ENCODE assay signal across 1 cellular context in the genomic region with DNA sequence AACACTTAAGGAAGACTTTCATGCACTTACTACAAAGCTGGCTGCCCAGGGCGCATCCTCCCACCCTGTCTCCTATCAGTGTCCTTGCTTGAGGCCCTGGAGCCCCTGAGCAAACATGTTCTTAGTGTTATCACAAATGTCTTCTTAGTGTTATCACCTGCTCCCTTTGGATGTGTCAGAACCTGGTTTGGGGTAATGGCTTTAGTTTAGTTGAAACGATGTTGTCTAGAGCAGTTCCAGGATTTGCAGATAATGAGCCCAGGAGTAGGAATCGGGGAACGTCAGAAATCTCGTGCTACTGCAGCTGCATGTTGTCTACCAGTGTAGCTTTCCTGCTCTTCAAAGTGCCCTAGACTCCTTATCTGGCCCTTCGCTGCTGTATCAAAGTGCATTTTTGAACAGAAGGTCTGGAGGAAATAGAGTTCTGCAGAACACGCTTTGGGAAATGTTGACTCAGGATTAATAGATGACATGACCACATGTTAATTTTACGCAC.
TF ChIP-seq lines count a peak whose summit lies in the region.

No MANE protein-coding gene starts in this region.

TF ChIP-seq in H1, 55 proteins besides CTCF, POLR2A, EP300 and RAD21:
- TF ChIP-seq SUZ12 (IDR thresholded peaks at IDR 0.05; ENCODE audit: low read length) (no peak), FOSL1 (IDR thresholded peaks at IDR 0.05; ENCODE audit: insufficient read depth, low read depth, low read length) (no peak), ZNF274 (IDR thresholded peaks at IDR 0.05; ENCODE audit: borderline replicate concordance, extremely low read depth, low read length) (no peak), KDM5A (IDR thresholded peaks at IDR 0.05; ENCODE audit: low read length) (no peak), TAF7 (optimal IDR thresholded peaks at IDR 0.05; ENCODE audit: borderline replicate concordance, low read depth, low read length) (no peak), NRF1 (IDR thresholded peaks at IDR 0.05; ENCODE audit: low read depth, low read length) (no peak), RFX5 (IDR thresholded peaks at IDR 0.05; ENCODE audit: borderline replicate concordance, low read depth, low read length) (no peak), SIN3A (conservative IDR thresholded peaks at IDR 0.05 in 1 of 2, IDR thresholded peaks at IDR 0.05 in 1 of 2; ENCODE audit: low read depth in 1 of 2, low read length in 2 of 2) (no peak)
